ENCODE assay signal across 22 cellular contexts in the genomic region with DNA sequence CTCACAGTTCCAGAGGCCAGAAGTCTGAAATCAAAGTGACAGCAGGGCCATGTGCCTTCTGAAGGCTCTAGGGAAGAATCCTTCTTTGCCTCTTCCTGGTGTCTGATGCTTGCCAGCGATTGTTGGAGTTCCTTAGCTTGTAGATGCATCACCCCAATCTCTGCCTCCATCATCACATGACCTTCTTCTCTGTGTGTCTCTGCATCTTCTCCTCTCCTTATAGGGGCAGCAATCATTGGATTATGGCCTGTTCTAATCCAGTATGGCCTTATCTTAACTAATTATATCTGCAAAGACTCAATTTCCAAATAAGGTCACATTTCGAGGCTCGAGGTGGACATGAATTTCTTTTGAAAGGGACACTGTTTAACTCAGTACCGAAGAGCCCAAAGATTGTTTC.
"Had no signal": no experiment of that assay in that cellular context is flagged by ENCODE, and none has a peak within 500 bp of the region (broad histone marks: within the 10 kb centered on the region; RNA-seq: fewer than 3 reads in every experiment).

No MANE protein-coding gene starts in this region.

- DNase-seq: stimulated activated CD4-positive, alpha-beta T cell treated with anti-CD3 and anti-CD28 coated beads, Interleukin-2, amount 100 ng/mL, for 48 hours; stimulated activated CD4-positive, alpha-beta T cell treated with anti-CD3 and anti-CD28 coated beads, Interleukin-4, amount 100 ng/mL, for 1 hour; stimulated activated CD4-positive, alpha-beta T cell treated with anti-CD3 and anti-CD28 coated beads, Interleukin-4, amount 100 ng/mL, for 24 hours; stimulated activated CD4-positive, alpha-beta T cell treated with anti-CD3 and anti-CD28 coated beads, Interleukin-4, amount 100 ng/mL, for 4 hours; stimulated activated CD8-positive, alpha-beta memory T cell treated with anti-CD3 and anti-CD28 coated beads, Interleukin-4, amount 100 ng/mL, for 48 hours; stimulated activated naive B cell treated with anti-CD40 and anti-IgM and Interleukin-4, amounts not matched to agents 10 μg/mL and 1 μg/mL and 100 μg/mL, for 72 hours; stimulated activated naive CD4-positive, alpha-beta T cell; stimulated activated naive CD4-positive, alpha-beta T cell treated with Interleukin-2 at 50 U/mL for 16 hours; stimulated activated naive CD8-positive, alpha-beta T cell treated with anti-CD3 and anti-CD28 coated beads, Interleukin-15, amount 100 ng/mL, for 72 hours; stimulated activated naive CD8-positive, alpha-beta T cell treated with anti-CD3 and anti-CD28 coated beads, Interleukin-15, Interleukin-2, amounts not matched to agents 100 U/mL and 50 U/mL, for 24 hours; stomach; substantia nigra; testis; thyroid gland; tibial artery; transverse colon; trophoblast cell; upper lobe of left lung; upper lobe of right lung; uterus had no signal

- ATAC-seq: stimulated activated effector memory CD8-positive, alpha-beta T cell treated with anti-CD3 and anti-CD28 coated beads, Interleukin-12 subunit alpha, Interleukin-12 subunit beta, amount 100 ng/mL, for 72 hours; stimulated activated memory B cell treated with anti-CD40 and anti-IgM and Interleukin-4, amounts not matched to agents 10 μg/mL and 1 μg/mL and 100 μg/mL, for 72 hours; stimulated activated naive B cell treated with anti-CD40 and anti-IgM and Interleukin-4, amounts not matched to agents 10 μg/mL and 1 μg/mL and 100 μg/mL, for 72 hours; stimulated activated naive CD8-positive, alpha-beta T cell treated with anti-CD3 and anti-CD28 coated beads, Interleukin-15, amount 100 ng/mL, for 72 hours; stimulated activated naive CD8-positive, alpha-beta T cell treated with anti-CD3 and anti-CD28 coated beads, Interleukin-15, Interleukin-2, amounts not matched to agents 100 U/mL and 50 U/mL, for 24 hours; upper lobe of right lung had no signal
